1 cellular context compared by ENCODE assay signal in genomic region chr17:2204393-2204792, GRCh38.
TF ChIP-seq lines count a peak whose summit lies in the region.

No MANE protein-coding gene starts in this region.

TF ChIP-seq in GM12878, 131 proteins besides CTCF, POLR2A, EP300 and RAD21 (continued from another document):
- no peak for TF ChIP-seq MYB (IDR thresholded peaks at IDR 0.05; ENCODE audit: borderline replicate concordance, low read depth, low read length)
